In the genomic region with DNA sequence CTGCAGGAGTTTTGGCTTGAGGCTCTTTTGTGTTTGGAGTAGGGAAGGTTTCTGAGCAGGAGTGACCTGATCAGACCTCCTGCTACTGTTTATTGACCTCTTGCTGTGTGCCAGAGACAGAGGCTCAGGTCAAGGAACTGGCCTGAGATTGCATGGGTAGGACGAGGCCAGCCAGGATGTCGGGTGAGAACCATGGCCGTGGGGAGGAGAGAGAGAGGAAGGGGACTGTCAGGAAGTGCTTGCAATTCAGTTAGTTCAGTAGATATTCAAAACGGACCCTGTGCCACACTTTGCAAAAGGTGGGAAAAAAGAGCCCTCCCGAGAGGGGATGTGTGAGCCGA, we compare ENCODE assay signal across 12 cellular contexts. TPM values are rescaled to one million over a fixed set of nuclear protein-coding genes. Genes with fewer than 3 reads are reported as not detected.
DNase-seq lines count a peak whose midpoint lies in the region; ATAC-seq, FAIRE-seq and TF ChIP-seq lines count a peak whose summit lies in the region.
"Had no signal": no experiment of that assay in that cellular context is flagged by ENCODE, and none has a peak within 500 bp of the region (broad histone marks: within the 10 kb centered on the region; RNA-seq: fewer than 3 reads in every experiment).

No MANE protein-coding gene starts in this region.

- ATAC-seq in stimulated activated naive CD8-positive, alpha-beta T cell treated with anti-CD3 and anti-CD28 coated beads, Interleukin-15, Interleukin-2, amounts not matched to agents 100 U/mL and 50 U/mL, for 24 hours = no peak

- no peak for FAIRE-seq in urothelium cell line (lab: Jason Lieb, UNC)

- POLR2A ChIA-PET in activated CD4-positive, alpha-beta memory T cell treated with anti-CD3 and anti-CD28 coated beads for 36 hours (lab: Charles Lee) = interaction anchor here (3.7 kb wide), 1 partner anchor 14 kb away, joined by 32 read pairs; a partner anchor contains a TSS

- no peaks in the 10 kb centered on the region for H3K27me3 Mint-ChIP-seq in stimulated activated naive CD8-positive, alpha-beta T cell treated with anti-CD3 and anti-CD28 coated beads, Interleukin-15, Interleukin-2, amounts not matched to agents 100 ng/mL and 50 ng/mL, for 24 hours
- H3K27me3 Mint-ChIP-seq in activated CD4-positive, alpha-beta memory T cell treated with anti-CD3 and anti-CD28 coated beads for 36 hours = no peaks in the 10 kb centered on the region
- H3K27me3 Mint-ChIP-seq in immature natural killer cell (ENCODE audit: low read depth in 3 of 3) = peaks cover 0 to 2% (median 0%) of the 10 kb centered on the region in 3 donors
- H3K27me3 Mint-ChIP-seq in type B pancreatic cell = no peaks in the 10 kb centered on the region
- no peaks in the 10 kb centered on the region for H3K27me3 Mint-ChIP-seq in Calu3 (ENCODE audit: unreplicated experiment)

- peak overlapping the region; percentile 88 for H3K27ac Mint-ChIP-seq in stimulated activated naive CD8-positive, alpha-beta T cell treated with anti-CD3 and anti-CD28 coated beads, Interleukin-15, Interleukin-2, amounts not matched to agents 100 ng/mL and 50 ng/mL, for 24 hours
- H3K27ac Mint-ChIP-seq in activated CD4-positive, alpha-beta memory T cell treated with anti-CD3 and anti-CD28 coated beads for 36 hours = peak overlapping the region; percentile 87
- H3K27ac Mint-ChIP-seq in immature natural killer cell (peak overlapping the region; percentile 76 to 90 (median 86)), type B pancreatic cell (peak overlapping the region; percentile 88), Calu3 (ENCODE audit: unreplicated experiment) (no peak overlapping the region)

- CTCF ChIA-PET in activated CD4-positive, alpha-beta memory T cell treated with anti-CD3 and anti-CD28 coated beads for 36 hours (lab: Charles Lee) = interaction anchor here (2.3 kb wide), 1 partner anchor 22 kb away, joined by 6 read pairs; no protein-coding TSS in a partner anchor
- CTCF ChIA-PET in Calu3 (lab: Charles Lee) = no interaction called here

- H3K4me1 Mint-ChIP-seq in stimulated activated naive CD8-positive, alpha-beta T cell treated with anti-CD3 and anti-CD28 coated beads, Interleukin-15, Interleukin-2, amounts not matched to agents 100 ng/mL and 50 ng/mL, for 24 hours (ENCODE audit: low read depth) = peaks cover 62% of the 10 kb centered on the region
- peaks cover 56% of the 10 kb centered on the region for H3K4me1 Mint-ChIP-seq in activated CD4-positive, alpha-beta memory T cell treated with anti-CD3 and anti-CD28 coated beads for 36 hours (ENCODE audit: low read depth)
- peaks cover 59 to 78% of the 10 kb centered on the region in 2 donors for H3K4me1 Mint-ChIP-seq in immature natural killer cell
- H3K4me1 Mint-ChIP-seq in type B pancreatic cell (ENCODE audit: unreplicated experiment) = peaks cover 41% of the 10 kb centered on the region
- peaks cover 37% of the 10 kb centered on the region for H3K4me1 Mint-ChIP-seq in Calu3 (ENCODE audit: low read depth, unreplicated experiment)

- intact Hi-C loops in activated CD4-positive, alpha-beta memory T cell treated with anti-CD3 and anti-CD28 coated beads for 36 hours (cut with micrococcal nuclease) = no loop called here
- intact Hi-C loops in Calu3 (cut with micrococcal nuclease; ENCODE audit: unreplicated experiment) = no loop called here

- no peak for DNase-seq in stimulated activated naive CD8-positive, alpha-beta T cell treated with anti-CD3 and anti-CD28 coated beads, Interleukin-15, Interleukin-2, amounts not matched to agents 100 U/mL and 50 U/mL, for 24 hours
- no peak for DNase-seq in activated CD4-positive, alpha-beta memory T cell treated with anti-CD3 and anti-CD28 coated beads for 36 hours
- DNase-seq in immature natural killer cell = no peak
- DNase-seq in type B pancreatic cell (ENCODE audit: extremely low spot score, unreplicated experiment) = no peak
- DNase-seq in Calu3 = no peak
- DNase-seq in urothelium cell line (ENCODE audit: low spot score) = no peak
- DNase-seq in SK-N-DZ (ENCODE audit: low spot score) = no peak
- DNase-seq: central memory CD4-positive, alpha-beta T cell; mesendoderm; stimulated activated CD4-positive, alpha-beta T cell treated with anti-CD3 and anti-CD28 coated beads, Interleukin-2, amount 100 ng/mL, for 48 hours; stomach had no signal

- no peaks in the 10 kb centered on the region for H3K9me3 Mint-ChIP-seq in stimulated activated naive CD8-positive, alpha-beta T cell treated with anti-CD3 and anti-CD28 coated beads, Interleukin-15, Interleukin-2, amounts not matched to agents 100 ng/mL and 50 ng/mL, for 24 hours
- H3K9me3 Mint-ChIP-seq in activated CD4-positive, alpha-beta memory T cell treated with anti-CD3 and anti-CD28 coated beads for 36 hours = no peaks in the 10 kb centered on the region
- H3K9me3 Mint-ChIP-seq in immature natural killer cell = no peaks in the 10 kb centered on the region
- no peaks in the 10 kb centered on the region for H3K9me3 Mint-ChIP-seq in type B pancreatic cell
- no peaks in the 10 kb centered on the region for H3K9me3 Mint-ChIP-seq in Calu3 (ENCODE audit: low read depth, unreplicated experiment)

- no TSS peak for BruUV-seq in Calu3 (replicated peaks; lab: Mats Ljungman, UMichigan)

- TF ChIP-seq CTCF in type B pancreatic cell (conservative IDR thresholded peaks at IDR 0.05) (no peak), Calu3 (IDR thresholded peaks at IDR 0.05; ENCODE audit: unreplicated experiment) (no peak)

- peak overlapping the region; percentile 72 for H3K4me3 Mint-ChIP-seq in stimulated activated naive CD8-positive, alpha-beta T cell treated with anti-CD3 and anti-CD28 coated beads, Interleukin-15, Interleukin-2, amounts not matched to agents 100 ng/mL and 50 ng/mL, for 24 hours
- H3K4me3 Mint-ChIP-seq in activated CD4-positive, alpha-beta memory T cell treated with anti-CD3 and anti-CD28 coated beads for 36 hours = peak overlapping the region; percentile 21
- H3K4me3 Mint-ChIP-seq in immature natural killer cell = peak overlapping the region in 4 of 5 donors; percentile 33 to 62 (median 46)
- no peak overlapping the region for H3K4me3 Mint-ChIP-seq in type B pancreatic cell
- H3K4me3 Mint-ChIP-seq in Calu3 (ENCODE audit: low read depth, unreplicated experiment) = no peak overlapping the region

- H3K36me3 Mint-ChIP-seq in stimulated activated naive CD8-positive, alpha-beta T cell treated with anti-CD3 and anti-CD28 coated beads, Interleukin-15, Interleukin-2, amounts not matched to agents 100 ng/mL and 50 ng/mL, for 24 hours (ENCODE audit: low read depth) = peaks cover 24% of the 10 kb centered on the region
- no peaks in the 10 kb centered on the region for H3K36me3 Mint-ChIP-seq in activated CD4-positive, alpha-beta memory T cell treated with anti-CD3 and anti-CD28 coated beads for 36 hours
- no peaks in the 10 kb centered on the region for H3K36me3 Mint-ChIP-seq in immature natural killer cell
- H3K36me3 Mint-ChIP-seq in type B pancreatic cell = no peaks in the 10 kb centered on the region
- peaks cover 4% of the 10 kb centered on the region for H3K36me3 Mint-ChIP-seq in Calu3 (ENCODE audit: insufficient read depth, unreplicated experiment)

RNA-seq across cellular contexts. Expression of a gene that starts 14.0 kb away (rescaled TPM):
- total RNA-seq in activated CD4-positive, alpha-beta memory T cell treated with anti-CD3 and anti-CD28 coated beads for 36 hours = 10 to 100 TPM; 33.2 to 34.9 TPM
- polyA plus RNA-seq in immature natural killer cell = 10 to 100 TPM; 20.6 to 28.0 (median 24.0) TPM
- total RNA-seq in type B pancreatic cell (ENCODE audit: low replicate concordance) (16.2 and 24.6 TPM in 2 replicates), Calu3 (2022) (27.6 and 28.2 TPM in 2 replicates)
- polyA plus RNA-seq in SK-N-DZ (2014; cell fraction: cytosol; rRNA removed) = 6.1 and 11.8 TPM in 2 replicates
- polyA plus RNA-seq in SK-N-DZ (2014; cell fraction: nucleus; rRNA removed) = 5.7 and 8.3 TPM in 2 replicates

RNA-seq across cellular contexts. Expression of a gene that starts 38.4 kb away (rescaled TPM):
- total RNA-seq in activated CD4-positive, alpha-beta memory T cell treated with anti-CD3 and anti-CD28 coated beads for 36 hours = 10 to 100 TPM; 54.4 to 55.0 TPM
- polyA plus RNA-seq in immature natural killer cell = 10 to 100 TPM; 31.1 to 59.4 (median 38.9) TPM
- 43.3 and 67.5 TPM in 2 replicates for total RNA-seq in type B pancreatic cell (ENCODE audit: low replicate concordance)
- 20.3 and 25.0 TPM in 2 replicates for total RNA-seq in Calu3 (2022)
- 75.2 and 81.1 TPM in 2 replicates for polyA plus RNA-seq in SK-N-DZ (2014; cell fraction: cytosol; rRNA removed)
- polyA plus RNA-seq in SK-N-DZ (2014; cell fraction: nucleus; rRNA removed) = 34.0 and 34.4 TPM in 2 replicates

Comparison
In these comparisons a context has a peak if more than half of its experiments do, and no peak if none do; other contexts are left out.
1. H3K4me3 Mint-ChIP-seq: peak in stimulated activated naive CD8-positive, alpha-beta T cell treated with anti-CD3 and anti-CD28 coated beads, Interleukin-15, Interleukin-2, amounts not matched to agents 100 ng/mL and 50 ng/mL, for 24 hours (single experiment), activated CD4-positive, alpha-beta memory T cell treated with anti-CD3 and anti-CD28 coated beads for 36 hours (single experiment) and immature natural killer cell (4 of 5); none in type B pancreatic cell (single experiment) and Calu3 (single experiment).